Comparison of ENCODE assay signal across 8 cellular contexts in genomic region chr15:84955089-84955848, GRCh38. TPM values are rescaled to one million over a fixed set of nuclear protein-coding genes. Genes with fewer than 3 reads are reported as not detected.
DNase-seq lines count a peak whose midpoint lies in the region; ATAC-seq lines count a peak whose summit lies in the region.

No MANE protein-coding gene starts in this region.

- peaks cover 48% of the 10 kb centered on the region for H3K27me3 Mint-ChIP-seq in T-helper 2 cell treated with Interferon-gamma antibody and Interleukin-4, amounts not matched to agents 5 μg/mL and 100 μg/mL, for 36 hours (ENCODE audit: low read depth)
- H3K27me3 Mint-ChIP-seq in activated CD4-positive, alpha-beta T cell treated with anti-CD3 and anti-CD28 coated beads, Interleukin-2, amount 10 ng/mL, durations not matched to agents 24 days and 14 days, result peaks cover 31% of the 10 kb centered on the region

- DNase-seq in T-helper 2 cell, result peak in 4 of 5 experiments; percentile 6 to 31 (median 22)
- no peak for DNase-seq in T-helper 2 cell treated with Interferon-gamma antibody and Interleukin-4, amounts not matched to agents 5 μg/mL and 100 μg/mL, for 36 hours (ENCODE audit: low spot score)
- peak; percentile 43 for DNase-seq in NCI-H1694 treated with DMSO at 0.1 percent for 48 hours (lab: John Stamatoyannopoulos, UW)
- DNase-seq in activated CD4-positive, alpha-beta T cell treated with anti-CD3 and anti-CD28 coated beads, Interleukin-2, amount 10 ng/mL, durations not matched to agents 24 days and 14 days, result peak; percentile 72
- peak; percentile 60 to 85 for DNase-seq in dermis microvascular lymphatic vessel endothelial cell (ENCODE audit: low read depth in 2 of 2)
- DNase-seq in lung microvascular endothelial cell (ENCODE audit: low read depth in 2 of 2), result peak; percentile 84 to 85
- DNase-seq in stimulated activated CD8-positive, alpha-beta memory T cell treated with anti-CD3 and anti-CD28 coated beads, Interleukin-12 subunit alpha, Interleukin-12 subunit beta, amount 100 ng/mL, for 1 hour (ENCODE audit: low read depth), result peak; percentile 27

- intact Hi-C loops in activated CD4-positive, alpha-beta T cell treated with anti-CD3 and anti-CD28 coated beads, Interleukin-2, amount 10 ng/mL, durations not matched to agents 24 days and 14 days (cut with micrococcal nuclease), result loop anchor here (1.0 kb wide), 1 partner anchor 89 kb away; no protein-coding TSS in a partner anchor

- H3K9me3 Mint-ChIP-seq in T-helper 2 cell treated with Interferon-gamma antibody and Interleukin-4, amounts not matched to agents 5 μg/mL and 100 μg/mL, for 36 hours, result no peaks in the 10 kb centered on the region
- H3K9me3 Mint-ChIP-seq in activated CD4-positive, alpha-beta T cell treated with anti-CD3 and anti-CD28 coated beads, Interleukin-2, amount 10 ng/mL, durations not matched to agents 24 days and 14 days, result no peaks in the 10 kb centered on the region

- no peaks in the 10 kb centered on the region for H3K36me3 Mint-ChIP-seq in T-helper 2 cell treated with Interferon-gamma antibody and Interleukin-4, amounts not matched to agents 5 μg/mL and 100 μg/mL, for 36 hours (ENCODE audit: low read depth)
- no peaks in the 10 kb centered on the region for H3K36me3 Mint-ChIP-seq in activated CD4-positive, alpha-beta T cell treated with anti-CD3 and anti-CD28 coated beads, Interleukin-2, amount 10 ng/mL, durations not matched to agents 24 days and 14 days (ENCODE audit: low read depth)

- H3K27ac Mint-ChIP-seq in T-helper 2 cell treated with Interferon-gamma antibody and Interleukin-4, amounts not matched to agents 5 μg/mL and 100 μg/mL, for 36 hours, result no peak overlapping the region
- H3K27ac Mint-ChIP-seq in activated CD4-positive, alpha-beta T cell treated with anti-CD3 and anti-CD28 coated beads, Interleukin-2, amount 10 ng/mL, durations not matched to agents 24 days and 14 days, result no peak overlapping the region

- H3K4me1 Mint-ChIP-seq in T-helper 2 cell treated with Interferon-gamma antibody and Interleukin-4, amounts not matched to agents 5 μg/mL and 100 μg/mL, for 36 hours (ENCODE audit: low read depth), result peaks cover 4% of the 10 kb centered on the region
- H3K4me1 Mint-ChIP-seq in activated CD4-positive, alpha-beta T cell treated with anti-CD3 and anti-CD28 coated beads, Interleukin-2, amount 10 ng/mL, durations not matched to agents 24 days and 14 days, result peaks cover 2% of the 10 kb centered on the region

- no peak for ATAC-seq in HG03097 (IDR thresholded peaks at IDR 0.05; ENCODE audit: low FRiP score, unreplicated experiment)

- no peak overlapping the region for H3K4me3 Mint-ChIP-seq in T-helper 2 cell treated with Interferon-gamma antibody and Interleukin-4, amounts not matched to agents 5 μg/mL and 100 μg/mL, for 36 hours
- H3K4me3 Mint-ChIP-seq in activated CD4-positive, alpha-beta T cell treated with anti-CD3 and anti-CD28 coated beads, Interleukin-2, amount 10 ng/mL, durations not matched to agents 24 days and 14 days, result no peak overlapping the region

RNA-seq across cellular contexts. Expression of gene PDE8A, which starts 26.4 kb away (rescaled TPM):
- 18.5 and 21.1 TPM in 2 replicates for total RNA-seq in activated CD4-positive, alpha-beta T cell treated with anti-CD3 and anti-CD28 coated beads, Interleukin-2, amount 10 ng/mL, durations not matched to agents 24 days and 14 days
- total RNA-seq in dermis microvascular lymphatic vessel endothelial cell (50.2 and 78.3 TPM in 2 replicates), lung microvascular endothelial cell (48.8 and 77.0 TPM in 2 replicates)
